In genomic region chr6:38984723-38985122, GRCh38 we compare ENCODE assay signal across 25 cellular contexts.
"Had no signal": no experiment of that assay in that cellular context is flagged by ENCODE, and none has a peak within 500 bp of the region (broad histone marks: within the 10 kb centered on the region; RNA-seq: fewer than 3 reads in every experiment).

No MANE protein-coding gene starts in this region.

- H3K9me3 Mint-ChIP-seq: activated CD8-positive, alpha-beta T cell treated with anti-CD3 and anti-CD28 coated beads for 36 hours; activated T-cell treated with anti-CD3 and anti-CD28 coated beads, Interleukin-2, amount 50 U/mL, for 4 hours; activated T-helper 17 cell treated with anti-CD3 and anti-CD28 coated beads, Interleukin-2, amount 50 U/mL, for 72 hours; central memory CD8-positive, alpha-beta T cell; dendritic cell treated with granulocyte-macrophage colony-stimulating factor and Interleukin-4, amounts not matched to agents 40 ng/mL and 50 ng/mL, for 4 days; endodermal cell had no signal

- H3K4me1 Mint-ChIP-seq: activated T-helper 17 cell treated with anti-CD3 and anti-CD28 coated beads, Interleukin-2, amount 50 U/mL, for 72 hours; central memory CD8-positive, alpha-beta T cell had no signal

- H3K4me3 ChIP-seq: coronary artery, dorsolateral prefrontal cortex had no signal

- H3K4me3 Mint-ChIP-seq: activated CD8-positive, alpha-beta T cell treated with anti-CD3 and anti-CD28 coated beads for 36 hours; activated naive CD8-positive, alpha-beta T cell; activated T-cell treated with anti-CD3 and anti-CD28 coated beads, Interleukin-2, amount 50 U/mL, for 4 hours; activated T-helper 17 cell treated with anti-CD3 and anti-CD28 coated beads, Interleukin-2, amount 50 U/mL, for 72 hours; central memory CD8-positive, alpha-beta T cell; dendritic cell treated with granulocyte-macrophage colony-stimulating factor and Interleukin-4, amounts not matched to agents 40 ng/mL and 50 ng/mL, for 4 days; endodermal cell had no signal

- H3K27ac ChIP-seq: brain microvascular endothelial cell, coronary artery, dorsolateral prefrontal cortex had no signal

- H3K36me3 Mint-ChIP-seq: activated naive CD8-positive, alpha-beta T cell had no signal

- H3K36me3 ChIP-seq: brain microvascular endothelial cell had no signal

- H3K27ac Mint-ChIP-seq: activated CD8-positive, alpha-beta T cell treated with anti-CD3 and anti-CD28 coated beads for 36 hours; activated naive CD8-positive, alpha-beta T cell; activated T-helper 17 cell treated with anti-CD3 and anti-CD28 coated beads, Interleukin-2, amount 50 U/mL, for 72 hours; dendritic cell treated with granulocyte-macrophage colony-stimulating factor and Interleukin-4, amounts not matched to agents 40 ng/mL and 50 ng/mL, for 4 days; endodermal cell had no signal

- ATAC-seq: activated CD8-positive, alpha-beta T cell treated with anti-CD3 and anti-CD28 coated beads for 36 hours; activated T-cell treated with anti-CD3 and anti-CD28 coated beads, Interleukin-2, amount 50 U/mL, for 4 hours; activated T-helper 17 cell treated with anti-CD3 and anti-CD28 coated beads, Interleukin-2, amount 50 U/mL, for 72 hours; esophagus mucosa had no signal

- H3K27me3 ChIP-seq: brain microvascular endothelial cell had no signal

- DNase-seq: activated CD4-positive, alpha-beta T cell treated with anti-CD3 and anti-CD28 coated beads for 48 hours; activated CD4-positive, alpha-beta T cell treated with anti-CD3 and anti-CD28 coated beads, Interleukin-2, amount 50 U/mL, for 1 hour; activated CD4-positive, alpha-beta T cell treated with anti-CD3 and anti-CD28 coated beads, Interleukin-2, amount 50 U/mL, for 48 hours; activated CD8-positive, alpha-beta memory T cell treated with anti-CD3 and anti-CD28 coated beads for 24 hours; activated CD8-positive, alpha-beta T cell treated with anti-CD3 and anti-CD28 coated beads for 36 hours; activated effector memory CD4-positive, alpha-beta T cell treated with Interleukin-2 at 50 U/mL for 16 hours; activated gamma-delta T cell treated with Interleukin-2 at 50 U/mL for 16 hours; activated naive CD4-positive, alpha-beta T cell treated with anti-CD3 and anti-CD28 coated beads, Interleukin-2, amount 50 U/mL, for 16 hours; activated naive CD4-positive, alpha-beta T cell treated with Interleukin-2 at 50 U/mL for 16 hours; activated T-cell treated with anti-CD3 and anti-CD28 coated beads, Interleukin-2, amount 50 U/mL, for 4 hours; amniotic stem cell; anterior cingulate cortex; brain microvascular endothelial cell; dorsolateral prefrontal cortex; effector memory CD4-positive, alpha-beta T cell; endodermal cell; foreskin fibroblast; head of caudate nucleus; T-helper 2 cell had no signal
